15 cellular contexts compared by ENCODE assay signal in the genomic region with DNA sequence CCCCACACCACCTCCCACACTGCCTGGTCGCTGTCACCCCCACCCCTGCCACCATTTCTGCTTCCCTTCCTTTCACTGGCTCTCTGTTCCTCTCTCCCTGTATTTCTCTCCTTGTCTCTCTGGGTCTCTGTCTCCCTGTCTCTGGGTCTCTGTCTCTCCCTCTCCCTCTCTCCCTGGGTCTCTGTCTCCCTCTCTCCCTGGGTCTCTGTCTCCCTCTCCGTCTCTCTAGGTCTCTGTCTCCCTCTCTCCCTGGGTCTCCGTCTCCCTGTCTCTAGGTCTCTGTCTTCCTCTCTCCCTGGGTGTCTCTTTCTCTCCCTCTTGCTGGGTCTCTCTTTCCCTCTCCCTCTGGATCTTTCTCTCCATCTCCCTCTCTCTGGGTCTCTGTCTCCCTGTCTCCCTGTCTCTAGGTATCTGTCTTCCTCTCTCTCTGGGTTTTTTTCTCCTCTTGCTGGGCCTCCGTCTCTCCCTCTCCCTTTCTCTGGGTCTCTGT. TPM values are rescaled to one million over a fixed set of nuclear protein-coding genes. Genes with fewer than 3 reads are reported as not detected.
DNase-seq lines count a peak whose midpoint lies in the region; ATAC-seq, FAIRE-seq and TF ChIP-seq lines count a peak whose summit lies in the region.
"Had no signal": no experiment of that assay in that cellular context is flagged by ENCODE, and none has a peak within 500 bp of the region (broad histone marks: within the 10 kb centered on the region; RNA-seq: fewer than 3 reads in every experiment).

No MANE protein-coding gene starts in this region.

- TF ChIP-seq CTCF in CD14-positive monocyte (IDR thresholded peaks at IDR 0.05) (no peak), kidney (IDR thresholded peaks at IDR 0.05; ENCODE audit: borderline replicate concordance, extremely low read depth, insufficient read depth) (no peak)

- no peak for DNase-seq in CD14-positive monocyte (ENCODE audit: low spot score)
- DNase-seq in adipocyte (ENCODE audit: low read depth) = no peak
- DNase-seq in kidney = no peak
- DNase-seq in stimulated activated effector memory CD8-positive, alpha-beta T cell treated with anti-CD3 and anti-CD28 coated beads, Interleukin-12 subunit alpha, Interleukin-12 subunit beta, amount 100 ng/mL, for 72 hours (ENCODE audit: low spot score in 2 of 2) = no peak
- DNase-seq in islet precursor cell = no peak
- no peak for DNase-seq in CD1c-positive myeloid dendritic cell (ENCODE audit: extremely low spot score)
- no peak for DNase-seq in NCI-H2107 (lab: John Stamatoyannopoulos, UW)
- DNase-seq: activated CD4-positive, alpha-beta T cell treated with anti-CD3 and anti-CD28 coated beads for 4 hours; activated T-cell treated with anti-CD3 and anti-CD28 coated beads, Interleukin-2, amount 50 U/mL, for 4 hours; cerebellar nuclear complex; NCI-H2081 treated with DMSO at 0.1 percent for 48 hours had no signal

- peaks cover 8 to 11% (median 9%) of the 10 kb centered on the region in 3 donors for H3K27me3 Mint-ChIP-seq in CD14-positive monocyte (ENCODE audit: low read depth in 3 of 3)

- H3K9me3 Mint-ChIP-seq in CD14-positive monocyte = peaks cover 0 to 5% (median 3%) of the 10 kb centered on the region in 7 donors
- H3K9me3 Mint-ChIP-seq in stimulated activated effector memory CD8-positive, alpha-beta T cell treated with anti-CD3 and anti-CD28 coated beads, Interleukin-12 subunit alpha, Interleukin-12 subunit beta, amount 100 ng/mL, for 72 hours = no peaks in the 10 kb centered on the region
- H3K9me3 Mint-ChIP-seq: activated T-cell treated with anti-CD3 and anti-CD28 coated beads, Interleukin-2, amount 50 U/mL, for 4 hours; neural progenitor cell had no signal

- FAIRE-seq in kidney (lab: Jason Lieb, UNC) = no peak
- FAIRE-seq: islet of Langerhans had no signal

- no peak overlapping the region for H3K4me3 Mint-ChIP-seq in CD14-positive monocyte
- H3K4me3 Mint-ChIP-seq in stimulated activated effector memory CD8-positive, alpha-beta T cell treated with anti-CD3 and anti-CD28 coated beads, Interleukin-12 subunit alpha, Interleukin-12 subunit beta, amount 100 ng/mL, for 72 hours = no peak overlapping the region
- H3K4me3 Mint-ChIP-seq: activated T-cell treated with anti-CD3 and anti-CD28 coated beads, Interleukin-2, amount 50 U/mL, for 4 hours; neural progenitor cell had no signal

- intact Hi-C loops in CD14-positive monocyte (cut with micrococcal nuclease) (loop anchor here in 1 of 2 donors (5.0 kb wide), 1 partner anchor 44 kb away; no protein-coding TSS in a partner anchor), kidney (cut with DNase I) (no loop called here)

- peak overlapping the region; percentile 63 to 84 for H3K27ac ChIP-seq in kidney (ENCODE audit: low read depth in 2 of 2, low read length in 2 of 2)
- H3K27ac ChIP-seq: neural progenitor cell had no signal

- H3K27me3 ChIP-seq in adipocyte (replicated peaks; ENCODE audit: control insufficient read depth, insufficient read depth, low read length) = no peaks in the 10 kb centered on the region
- H3K27me3 ChIP-seq: BE2C, neural progenitor cell had no signal

- H3K4me3 ChIP-seq in adipocyte (ENCODE audit: low read length) (no peak overlapping the region), kidney (ENCODE audit: low read length in 2 of 2) (no peak overlapping the region)
- H3K4me3 ChIP-seq: neural progenitor cell had no signal

- H3K9ac ChIP-seq in adipocyte (ENCODE audit: low read length) (peak overlapping the region; percentile 77), kidney (ENCODE audit: low read length in 2 of 2) (peak overlapping the region; percentile 39 to 61)

- H3K9me3 ChIP-seq in adipocyte (ENCODE audit: control insufficient read depth, low read length) = no peaks in the 10 kb centered on the region
- no peaks in the 10 kb centered on the region for H3K9me3 ChIP-seq in kidney (ENCODE audit: control insufficient read depth in 1 of 2, low read length in 2 of 2)
- H3K9me3 ChIP-seq: BE2C had no signal

- H3K4me1 Mint-ChIP-seq in CD14-positive monocyte = peaks cover 25% of the 10 kb centered on the region
- H3K4me1 Mint-ChIP-seq in stimulated activated effector memory CD8-positive, alpha-beta T cell treated with anti-CD3 and anti-CD28 coated beads, Interleukin-12 subunit alpha, Interleukin-12 subunit beta, amount 100 ng/mL, for 72 hours = peaks cover 60% of the 10 kb centered on the region

- H3K36me3 Mint-ChIP-seq in CD14-positive monocyte = peaks cover 9 to 11% of the 10 kb centered on the region in 2 donors
- peaks cover 5% of the 10 kb centered on the region for H3K36me3 Mint-ChIP-seq in stimulated activated effector memory CD8-positive, alpha-beta T cell treated with anti-CD3 and anti-CD28 coated beads, Interleukin-12 subunit alpha, Interleukin-12 subunit beta, amount 100 ng/mL, for 72 hours

- ATAC-seq in stimulated activated effector memory CD8-positive, alpha-beta T cell treated with anti-CD3 and anti-CD28 coated beads, Interleukin-12 subunit alpha, Interleukin-12 subunit beta, amount 100 ng/mL, for 72 hours = no peak
- ATAC-seq in HG02852 (IDR thresholded peaks at IDR 0.05; ENCODE audit: unreplicated experiment) = no peak
- ATAC-seq: activated T-cell treated with anti-CD3 and anti-CD28 coated beads, Interleukin-2, amount 50 U/mL, for 4 hours had no signal

- H3K36me3 ChIP-seq in adipocyte (ENCODE audit: control insufficient read depth, insufficient read depth, low read length, severe bottlenecking) (no peaks in the 10 kb centered on the region), kidney (ENCODE audit: control insufficient read depth in 1 of 2, insufficient read depth in 2 of 2, low read length in 2 of 2) (no peaks in the 10 kb centered on the region)
- H3K36me3 ChIP-seq: BE2C, neural progenitor cell had no signal

- H3K4me1 ChIP-seq in adipocyte (ENCODE audit: control insufficient read depth, insufficient read depth, low read length) (peaks cover 38% of the 10 kb centered on the region), kidney (ENCODE audit: control insufficient read depth in 1 of 2, insufficient read depth in 1 of 2, low read depth in 1 of 2, low read length in 2 of 2) (peaks cover 0 to 14% of the 10 kb centered on the region in 2 donors)

- H3K27ac Mint-ChIP-seq in CD14-positive monocyte = peak overlapping the region in 6 of 7 donors; percentile 3 to 74 (median 33)
- H3K27ac Mint-ChIP-seq in stimulated activated effector memory CD8-positive, alpha-beta T cell treated with anti-CD3 and anti-CD28 coated beads, Interleukin-12 subunit alpha, Interleukin-12 subunit beta, amount 100 ng/mL, for 72 hours = peak overlapping the region; percentile 70

RNA-seq across cellular contexts. Expression of gene KLHL26, which starts 21.6 kb away (rescaled TPM):
- polyA plus RNA-seq in CD14-positive monocyte = 1 to 10 TPM; 1.6 to 2.0 TPM
- total RNA-seq in kidney = 16.1 TPM
- polyA plus RNA-seq in kidney (ENCODE audit: insufficient read depth, low read depth, low replicate concordance) = 5.6 TPM

RNA-seq across cellular contexts. Expression of gene CRTC1, which starts 25.1 kb away (rescaled TPM):
- polyA plus RNA-seq in CD14-positive monocyte = under 1 TPM; 0.28 to 0.55 TPM
- 26.8 TPM for total RNA-seq in kidney
- polyA plus RNA-seq in kidney (ENCODE audit: insufficient read depth, low read depth, low replicate concordance) = 10.9 TPM

RNA-seq across cellular contexts. Expression of gene TMEM59L, which starts 45.7 kb away (rescaled TPM):
- polyA plus RNA-seq in CD14-positive monocyte = not detected
- 5.9 TPM for total RNA-seq in kidney
- 1.5 TPM for polyA plus RNA-seq in kidney (ENCODE audit: insufficient read depth, low read depth, low replicate concordance)
- total RNA-seq: activated T-cell treated with anti-CD3 and anti-CD28 coated beads, Interleukin-2, amount 50 U/mL, for 4 hours had no signal

RNA-seq across cellular contexts. Expression of gene CRLF1, which starts 51.8 kb away (rescaled TPM):
- polyA plus RNA-seq in CD14-positive monocyte = under 1 TPM in 1 of 2 donors, not detected in 1; 0.19 TPM
- 28.9 TPM for total RNA-seq in kidney
- polyA plus RNA-seq in kidney (ENCODE audit: insufficient read depth, low read depth, low replicate concordance) = 6.6 TPM
